In genomic region chr2:44280869-44281268, GRCh38 we compare ENCODE assay signal across 37 cellular contexts. TPM values are rescaled to one million over a fixed set of nuclear protein-coding genes. Genes with fewer than 3 reads are reported as not detected.
DNase-seq lines count a peak whose midpoint lies in the region; ATAC-seq, FAIRE-seq and TF ChIP-seq lines count a peak whose summit lies in the region.
"Had no signal": no experiment of that assay in that cellular context is flagged by ENCODE, and none has a peak within 500 bp of the region (broad histone marks: within the 10 kb centered on the region; RNA-seq: fewer than 3 reads in every experiment).

No MANE protein-coding gene starts in this region.

- no peak for FAIRE-seq in HepG2 (lab: Jason Lieb, UNC)
- no peak for FAIRE-seq in K562 (lab: Jason Lieb, UNC)
- FAIRE-seq: A204.1, A549, D721Med had no signal

- TF ChIP-seq RAD21 in HepG2 (CRISPR knock-in tag; IDR thresholded peaks at IDR 0.05) (no peak), K562 (CRISPR knock-in tag; conservative IDR thresholded peaks at IDR 0.05 in 1 of 2, IDR thresholded peaks at IDR 0.05 in 1 of 2) (no peak)

- TF ChIP-seq POLR2A in HepG2 (IDR thresholded peaks at IDR 0.05; ENCODE audit: insufficient read depth in 1 of 2, low read depth in 2 of 2, low read length in 2 of 2) (no peak), right lobe of liver (IDR thresholded peaks at IDR 0.05) (no peak), K562 (conservative IDR thresholded peaks at IDR 0.05) (no peak)

- H3K27ac ChIP-seq in HepG2 (ENCODE audit: extremely low read length, insufficient read depth, low read length) (no peak overlapping the region), right lobe of liver (no peak overlapping the region), HEK293 (ENCODE audit: extremely low read depth, low read depth, low read length) (no peak overlapping the region), K562 (ENCODE audit: extremely low read depth, low read depth, low read length) (no peak overlapping the region)
- H3K27ac ChIP-seq: 22Rv1; A549; BLaER1; BLaER1 treated with 17β-estradiol and CSF1 and Interleukin-3, amounts not matched to agents 10 nM and 100 nM; C4-2B had no signal

- H2AFZ ChIP-seq in HepG2 (ENCODE audit: low read length) (no peak overlapping the region), K562 (ENCODE audit: low read depth, low read length) (no peak overlapping the region)

- H3K4me2 ChIP-seq in HepG2 (ENCODE audit: low read depth, low read length) (no peak overlapping the region), K562 (ENCODE audit: insufficient read depth, low read length) (no peak overlapping the region)
- H3K4me2 ChIP-seq: A549; BLaER1; BLaER1 treated with 17β-estradiol and CSF1 and Interleukin-3, amounts not matched to agents 10 nM and 100 nM had no signal

- DNase-seq in HepG2 (ENCODE audit: low spot score) (no peak), right lobe of liver (no peak), K562 (ENCODE audit: extremely low read depth in 1 of 4, low spot score in 3 of 4) (no peak), NCI-H2196 (lab: John Stamatoyannopoulos, UW; ENCODE audit: unreplicated experiment) (no peak)
- DNase-seq: 8988T; ACHN; AML-193; BE2C; C1 segment of cervical spinal cord; Caco-2; Calu3; CD4-positive, alpha-beta memory T cell; CD4-positive, alpha-beta T cell; CD4-positive, CD25-positive, alpha-beta regulatory T cell; CD8-positive, alpha-beta memory T cell; CD8-positive, alpha-beta T cell; COR-L47; DMS 273 treated with DMSO at 0.1 percent for 48 hours; DMS153; DMS53; DMS79; DMS79 treated with DMSO at 0.1 percent for 48 hours; DND-41; EL had no signal

- H3K36me3 ChIP-seq in HepG2 (replicated peaks in 1 of 2; ENCODE audit: control insufficient read depth in 1 of 2, insufficient read depth in 2 of 2, low read length in 2 of 2) (no peaks in the 10 kb centered on the region), right lobe of liver (no peaks in the 10 kb centered on the region), HEK293 (ENCODE audit: control insufficient read depth in 2 of 2, insufficient read depth in 1 of 2, low read length in 2 of 2) (no peaks in the 10 kb centered on the region), K562 (ENCODE audit: control insufficient read depth, insufficient read depth, low read length) (no peaks in the 10 kb centered on the region)
- H3K36me3 ChIP-seq: BE2C; BLaER1; BLaER1 treated with 17β-estradiol and CSF1 and Interleukin-3, amounts not matched to agents 10 nM and 100 nM had no signal

- H3K27me3 ChIP-seq in HepG2 (ENCODE audit: control insufficient read depth in 1 of 2, insufficient read depth in 2 of 2, low read length in 2 of 2): peaks cover 0 to 1% of the 10 kb centered on the region in 2 experiments; a peak in 2 of 5 replicates
- no peaks in the 10 kb centered on the region for H3K27me3 ChIP-seq in right lobe of liver
- H3K27me3 ChIP-seq in K562 (ENCODE audit: control insufficient read depth in 2 of 2, insufficient read depth in 2 of 2, low read length in 2 of 2): peaks cover 26 to 27% of the 10 kb centered on the region in 2 experiments; a peak in 4 of 5 replicates
- H3K27me3 ChIP-seq: BE2C; BLaER1; BLaER1 treated with 17β-estradiol and CSF1 and Interleukin-3, amounts not matched to agents 10 nM and 100 nM had no signal

- 89% methylated on average over 1 of the region's 1 CpG for WGBS in HepG2 (ENCODE audit: low lambda C conversion rate)
- 64% methylated on average over 1 of the region's 1 CpG for WGBS in right lobe of liver (ENCODE audit: insufficient coverage, low coverage, low lambda C conversion rate, missing lambda C conversion rate)
- no CpG with 5 or more reads among the region's 1 CpG for WGBS in K562 (ENCODE audit: insufficient coverage, low coverage, missing lambda C conversion rate)

- H3K4me1 ChIP-seq in HepG2 (ENCODE audit: insufficient read depth, low read length) (peaks cover 13% of the 10 kb centered on the region), right lobe of liver (peaks cover 0 to 20% (median 7%) of the 10 kb centered on the region in 4 donors), HEK293 (ENCODE audit: control insufficient read depth, insufficient read depth, low read length) (no peaks in the 10 kb centered on the region), K562 (replicated peaks in 1 of 2; ENCODE audit: control insufficient read depth in 2 of 2, insufficient read depth in 2 of 2, low read length in 2 of 2) (no peaks in the 10 kb centered on the region)
- H3K4me1 ChIP-seq: BE2C; BLaER1 treated with 17β-estradiol and CSF1 and Interleukin-3, amounts not matched to agents 10 nM and 100 nM had no signal

- H4K20me1 ChIP-seq in HepG2 (ENCODE audit: insufficient read depth, low read length) (no peaks in the 10 kb centered on the region), K562 (replicated peaks; ENCODE audit: control insufficient read depth, insufficient read depth, low read length) (0 out of 2 replicates have a peak, but pooled peaks cover 3% of the 10 kb centered on the region)
- H4K20me1 ChIP-seq: BLaER1; BLaER1 treated with 17β-estradiol and CSF1 and Interleukin-3, amounts not matched to agents 10 nM and 100 nM had no signal

- CTCF ChIA-PET in HepG2 (lab: Yijun Ruan, JAX; ENCODE audit: low intra/inter-chr PET ratio, low total read pairs): no interaction called here
- CTCF ChIA-PET in HEK293 (lab: Yijun Ruan, JAX): interaction anchor here (2.0 kb wide), 1 partner anchor 11 kb away, joined by 6 read pairs; no protein-coding TSS in a partner anchor
- CTCF ChIA-PET in K562 (lab: Yijun Ruan, JAX; ENCODE audit: low intra/inter-chr PET ratio): no interaction called here

- no peaks in the 10 kb centered on the region for H3K9me1 ChIP-seq in K562 (ENCODE audit: control insufficient read depth, insufficient read depth, low read length)

- H3K9me3 ChIP-seq in HepG2 (ENCODE audit: low read length) (no peaks in the 10 kb centered on the region), right lobe of liver (no peaks in the 10 kb centered on the region), HEK293 (ENCODE audit: control insufficient read depth, insufficient read depth, low read depth, low read length) (no peaks in the 10 kb centered on the region), K562 (replicated peaks; ENCODE audit: control insufficient read depth, insufficient read depth, low read depth, low read length) (no peaks in the 10 kb centered on the region)
- H3K9me3 ChIP-seq: A549; BE2C; BLaER1; BLaER1 treated with 17β-estradiol and CSF1 and Interleukin-3, amounts not matched to agents 10 nM and 100 nM; Caco-2 had no signal

- intact Hi-C loops in HepG2 (cut with micrococcal nuclease; ENCODE audit: unreplicated experiment): no loop called here
- intact Hi-C loops in right lobe of liver (cut with DNase I): no loop called here
- intact Hi-C loops in K562 (cut with micrococcal nuclease): no loop called here

- H3K4me3 ChIP-seq in HepG2 (replicated peaks in 1 of 3; ENCODE audit: insufficient read depth in 1 of 3, low read depth in 2 of 3, low read length in 3 of 3) (no peak overlapping the region), right lobe of liver (no peak overlapping the region), HEK293 (ENCODE audit: low read depth, low read length) (no peak overlapping the region), K562 (no peak overlapping the region)
- H3K4me3 ChIP-seq: A549; BLaER1; BLaER1 treated with 17β-estradiol and CSF1 and Interleukin-3, amounts not matched to agents 10 nM and 100 nM had no signal

- no TSS peak for BruUV-seq in HepG2 (replicated peaks; lab: Mats Ljungman, UMichigan)
- BruUV-seq in K562 (replicated peaks; lab: Mats Ljungman, UMichigan): no TSS peak

- TF ChIP-seq EP300 in HepG2 (IDR thresholded peaks at IDR 0.05; ENCODE audit: low read depth in 2 of 2, low read length in 2 of 2): no peak
- no peak for TF ChIP-seq EP300 in HepG2 (CRISPR knock-in tag; IDR thresholded peaks at IDR 0.05; ENCODE audit: borderline replicate concordance)
- no peak for TF ChIP-seq EP300 in K562 (IDR thresholded peaks at IDR 0.05; ENCODE audit: low read length)

- POLR2A ChIA-PET in HepG2 (lab: Yijun Ruan, JAX): no interaction called here
- POLR2A ChIA-PET in HEK293 (lab: Yijun Ruan, JAX): no interaction called here
- POLR2A ChIA-PET in K562 (lab: Yijun Ruan, JAX): no interaction called here

- H3K9ac ChIP-seq in HepG2 (ENCODE audit: insufficient read depth, low read depth, low read length) (no peak overlapping the region), K562 (ENCODE audit: insufficient read depth in 1 of 2, low read depth in 2 of 2, low read length in 2 of 2) (no peak overlapping the region)
- H3K9ac ChIP-seq: BLaER1; BLaER1 treated with 17β-estradiol and CSF1 and Interleukin-3, amounts not matched to agents 10 nM and 100 nM had no signal

- in situ Hi-C loops in HepG2 (cut with HindIII; ENCODE audit: extremely low pct_ligation_motif_present, low pct_unique_long_range_greater_than_20kb) (no loop called here), K562 (cut with MboI) (no loop called here)

- ATAC-seq in HepG2: no peak
- no peak for ATAC-seq in right lobe of liver
- no peak for ATAC-seq in K562
- ATAC-seq in esophagus mucosa: no peak
- ATAC-seq: A549; CD8-positive, alpha-beta T cell had no signal

- TF ChIP-seq CTCF in HepG2 (CRISPR knock-in tag; IDR thresholded peaks at IDR 0.05): no peak
- no peak for TF ChIP-seq CTCF in right lobe of liver (IDR thresholded peaks at IDR 0.05)
- no peak for TF ChIP-seq CTCF in HEK293 (tag by site-specific recombination; IDR thresholded peaks at IDR 0.05)
- TF ChIP-seq CTCF in K562 (IDR thresholded peaks at IDR 0.05 in 2 of 3, conservative IDR thresholded peaks at IDR 0.05 in 1 of 3; ENCODE audit: insufficient read depth in 2 of 3, low read depth in 1 of 3, low read length in 3 of 3): no peak

- H3K79me2 ChIP-seq in HepG2 (ENCODE audit: insufficient read depth, low read length): no peaks in the 10 kb centered on the region
- H3K79me2 ChIP-seq in K562 (ENCODE audit: control insufficient read depth, insufficient read depth, low read length): no peaks in the 10 kb centered on the region

RNA-seq across cellular contexts. Expression of gene SLC3A1, which starts 5.6 kb away (rescaled TPM):
- total RNA-seq in HepG2 (2016; rRNA removed; fragmentation: Illumina TruSeq; extraction: Trizol) (not detected in 2 replicates), right lobe of liver (10 to 100 TPM in 3 of 6 experiments, 1 to 10 TPM in 2, under 1 TPM in 1; 0.89 to 58.2 (median 15.3) TPM), K562 (2014; rRNA removed) (0.18 TPM in 1 of 2 replicates, not detected in the other), K562 (2014; rRNA removed; fragmentation: Illumina TruSeq; extraction: Trizol) (not detected in 2 replicates), K562 (2015; rRNA removed; fragmentation: Illumina TruSeq; extraction: Trizol) (not detected in 2 replicates), K562 (2021) (not detected in 2 replicates), esophagus mucosa (not detected)
- not detected in 2 replicates for total RNA-seq in HepG2 (2016; cell fraction: cytosol; rRNA removed; fragmentation: Illumina TruSeq; extraction: Trizol; ENCODE audit: low read depth)
- not detected in 2 replicates for total RNA-seq in HepG2 (2016; cell fraction: insoluble cytoplasmic fraction; rRNA removed; fragmentation: Illumina TruSeq; extraction: Trizol)
- not detected in 2 replicates for total RNA-seq in HepG2 (2016; cell fraction: membrane; rRNA removed; fragmentation: Illumina TruSeq; extraction: Trizol)
- not detected in 2 replicates for total RNA-seq in HepG2 (2016; cell fraction: nucleus; rRNA removed; fragmentation: Illumina TruSeq; extraction: Trizol)
- polyA plus RNA-seq in HepG2 (2011; rRNA removed) (0.15 and 0.18 TPM in 2 replicates), K562 (2011; rRNA removed) (0.05 TPM in 1 of 2 replicates, not detected in the other), K562 (2014; fragmentation: Illumina TruSeq; extraction: Trizol) (not detected in 2 replicates), K562 (2014; fragmentation: Nextera tagmentation; extraction: Ambion mirVana) (under 1 TPM; 0.04 to 0.08 TPM), K562 (2014; rRNA removed) (not detected in 2 replicates)
- polyA plus RNA-seq in HepG2 (2011; cell fraction: cytosol; rRNA removed): 0.03 and 0.15 TPM in 2 replicates
- 0.10 TPM in 1 of 2 replicates, not detected in the other for polyA plus RNA-seq in HepG2 (2011; cell fraction: nucleus; rRNA removed)
- 0.19 and 0.35 TPM in 2 replicates for polyA plus RNA-seq in HepG2 (2012)
- not detected in 2 replicates for polyA plus RNA-seq in HepG2 (2016; cell fraction: cytosol; fragmentation: Illumina TruSeq; extraction: Trizol; ENCODE audit: low read depth)
- not detected in 2 replicates for polyA plus RNA-seq in HepG2 (2016; cell fraction: insoluble cytoplasmic fraction; fragmentation: Illumina TruSeq; extraction: Trizol; ENCODE audit: low read depth)
- polyA plus RNA-seq in HepG2 (2016; cell fraction: membrane; fragmentation: Illumina TruSeq; extraction: Trizol; ENCODE audit: low read depth): not detected in 2 replicates
- polyA plus RNA-seq in HepG2 (2016; cell fraction: nucleus; fragmentation: Illumina TruSeq; extraction: Trizol; ENCODE audit: insufficient read depth, low read depth): 0.31 TPM in 1 of 2 replicates, not detected in the other
- polyA minus RNA-seq in HepG2 (2011; rRNA and poly(A)+ RNA removed; ENCODE audit: low replicate concordance): 0.42 TPM in 1 of 2 replicates, not detected in the other
- polyA minus RNA-seq in HepG2 (2011; cell fraction: cytosol; rRNA and poly(A)+ RNA removed): not detected in 2 replicates
- polyA minus RNA-seq in HepG2 (2011; cell fraction: nucleus; rRNA and poly(A)+ RNA removed): 0.26 and 0.37 TPM in 2 replicates
- 0.21 TPM in 1 of 2 replicates, not detected in the other for total RNA-seq in K562 (2011; cell fraction: chromatin; rRNA removed; ENCODE audit: low replicate concordance)
- not detected in 2 replicates for total RNA-seq in K562 (2011; cell fraction: nucleolus; rRNA removed)
- 0.38 TPM in 1 of 2 replicates, not detected in the other for total RNA-seq in K562 (2011; cell fraction: nucleoplasm; rRNA removed)
- polyA plus RNA-seq in K562 (2011; cell fraction: cytosol; rRNA removed): not detected in 2 replicates
- polyA plus RNA-seq in K562 (2011; cell fraction: nucleus; rRNA removed): 0.08 and 0.09 TPM in 2 replicates
- 0.06 TPM in 1 of 2 replicates, not detected in the other for polyA plus RNA-seq in K562 (2012)
- polyA minus RNA-seq in K562 (2011; rRNA and poly(A)+ RNA removed): 0.33 TPM in 1 of 2 replicates, not detected in the other
- not detected in 2 replicates for polyA minus RNA-seq in K562 (2011; cell fraction: cytosol; rRNA and poly(A)+ RNA removed)
- polyA minus RNA-seq in K562 (2011; cell fraction: nucleus; rRNA and poly(A)+ RNA removed): not detected in 2 replicates
- total RNA-seq: A673, Daoy had no signal
- polyA plus RNA-seq: BJ, CD14-positive monocyte had no signal

Comparison
In these comparisons a context has a peak if more than half of its experiments do, and no peak if none do; other contexts are left out.
1. Of the 241 proteins assayed by ChIP-seq in both HepG2 and K562: peak only in HepG2: none; only in K562: ZNF512; in both: HNRNPK; in neither: 239.